20 cellular contexts compared by ENCODE assay signal in the genomic region with DNA sequence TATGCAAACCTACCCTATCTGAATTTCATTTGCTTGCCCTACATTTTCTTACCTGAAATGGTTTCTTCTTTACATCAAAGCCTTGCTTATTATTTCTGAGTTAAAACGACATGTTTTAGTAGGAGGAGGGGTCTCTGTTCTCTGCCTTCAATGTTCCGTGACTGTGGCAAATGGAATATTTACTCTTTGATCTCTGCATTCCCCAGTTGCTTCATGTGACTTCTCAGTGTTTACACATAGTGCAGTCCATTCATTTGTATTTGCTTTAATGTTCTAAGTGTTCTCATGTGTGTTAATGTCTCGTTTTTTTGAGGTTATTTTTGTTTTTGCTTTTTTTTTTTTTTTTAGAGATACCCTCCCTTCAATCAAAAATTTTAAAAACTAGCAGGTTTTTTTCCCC.
A peak's percentile ranks its signal among the peaks of the same experiment; 100 is the strongest.
DNase-seq lines count a peak whose midpoint lies in the region; TF ChIP-seq lines count a peak whose summit lies in the region.
"Had no signal": no experiment of that assay in that cellular context is flagged by ENCODE, and none has a peak within 500 bp of the region (broad histone marks: within the 10 kb centered on the region; RNA-seq: fewer than 3 reads in every experiment).

No MANE protein-coding gene starts in this region.

- intact Hi-C loops in esophagus squamous epithelium (cut with DNase I), result no loop called here

- peak overlapping the region; percentile 15 for H3K4me2 ChIP-seq in fibroblast of lung (ENCODE audit: extremely low read depth, insufficient read depth, low read length)

- DNase-seq in DMS79 treated with DMSO at 0.1 percent for 48 hours (lab: John Stamatoyannopoulos, UW), result peak; percentile 20
- no peak for DNase-seq in DMS79 (lab: John Stamatoyannopoulos, UW)
- peak; percentile 60 to 61 for DNase-seq in NCI-H526 (lab: John Stamatoyannopoulos, UW)
- DNase-seq in fibroblast of lung (ENCODE audit: low read depth in 2 of 2), result peak in 1 of 2 donors; percentile 37
- peak; percentile 45 for DNase-seq in pons (ENCODE audit: low spot score)
- DNase-seq in T1000 (lab: John Stamatoyannopoulos, UW), result no peak
- DNase-seq in 8988T, result no peak
- no peak for DNase-seq in esophagus squamous epithelium (lab: John Stamatoyannopoulos, UW)
- DNase-seq: activated naive CD8-positive, alpha-beta T cell treated with anti-CD3 and anti-CD28 coated beads, Interleukin-2, amount 10 ng/mL, durations not matched to agents 7 days and 5 days; activated T-cell treated with anti-CD3 and anti-CD28 coated beads, Interleukin-2, amount 50 U/mL, for 72 hours; DND-41; dorsolateral prefrontal cortex; hippocampal formation; NCI-H226; ovary; spleen; stimulated activated naive B cell treated with anti-CD40 and anti-IgM and Interleukin-4, amounts not matched to agents 10 μg/mL and 1 μg/mL and 100 μg/mL, for 72 hours; transverse colon had no signal

- 46 to 48% methylated on average over 3 of the region's 3 CpGs for WGBS in esophagus squamous epithelium, 2 donors

- H3K79me2 ChIP-seq in fibroblast of lung (ENCODE audit: control insufficient read depth, insufficient read depth, low read length), result no peaks in the 10 kb centered on the region

- TF ChIP-seq POLR2A in esophagus squamous epithelium (IDR thresholded peaks at IDR 0.05), result no peak

- no peak overlapping the region for H3K4me3 ChIP-seq in fibroblast of lung (replicated peaks in 1 of 4; ENCODE audit: control extremely low read depth in 1 of 4, insufficient read depth in 1 of 4, low read depth in 3 of 4, low read length in 4 of 4)
- H3K4me3 ChIP-seq in esophagus squamous epithelium, result no peak overlapping the region
- H3K4me3 ChIP-seq: BLaER1 treated with 17β-estradiol and CSF1 and Interleukin-3, amounts not matched to agents 10 nM and 100 nM; dorsolateral prefrontal cortex; ovary; spleen; transverse colon had no signal

- H2AFZ ChIP-seq in fibroblast of lung (ENCODE audit: low read length), result no peak overlapping the region

- H3K36me3 ChIP-seq in fibroblast of lung (ENCODE audit: control insufficient read depth, insufficient read depth, low read length) (no peaks in the 10 kb centered on the region), esophagus squamous epithelium (peaks cover 0 to 46% (median 3%) of the 10 kb centered on the region in 3 donors)
- H3K36me3 ChIP-seq: ovary had no signal

- no peaks in the 10 kb centered on the region for H4K20me1 ChIP-seq in fibroblast of lung (ENCODE audit: control insufficient read depth, extremely low read depth, insufficient read depth, low read length)
- H4K20me1 ChIP-seq: BLaER1 treated with 17β-estradiol and CSF1 and Interleukin-3, amounts not matched to agents 10 nM and 100 nM had no signal

- H3K9me3 ChIP-seq in fibroblast of lung (ENCODE audit: control insufficient read depth, insufficient read depth, low read depth, low read length), result no peaks in the 10 kb centered on the region
- H3K9me3 ChIP-seq in esophagus squamous epithelium, result no peaks in the 10 kb centered on the region
- H3K9me3 ChIP-seq: BLaER1 treated with 17β-estradiol and CSF1 and Interleukin-3, amounts not matched to agents 10 nM and 100 nM; ovary; spleen; transverse colon had no signal

- H3K27ac ChIP-seq in fibroblast of lung (ENCODE audit: insufficient read depth, low read length) (no peak overlapping the region), esophagus squamous epithelium (no peak overlapping the region)
- H3K27ac ChIP-seq: 22Rv1, ovary, spleen, transverse colon had no signal

- no peak for TF ChIP-seq CTCF in fibroblast of lung (conservative IDR thresholded peaks at IDR 0.05 in 1 of 2, IDR thresholded peaks at IDR 0.05 in 1 of 2; ENCODE audit: low read depth in 1 of 2, low read length in 2 of 2)
- TF ChIP-seq CTCF in esophagus squamous epithelium (IDR thresholded peaks at IDR 0.05), result no peak

- H3K27me3 ChIP-seq in fibroblast of lung (ENCODE audit: control insufficient read depth, insufficient read depth, low read length) (no peaks in the 10 kb centered on the region), esophagus squamous epithelium (no peaks in the 10 kb centered on the region)
- H3K27me3 ChIP-seq: BLaER1 treated with 17β-estradiol and CSF1 and Interleukin-3, amounts not matched to agents 10 nM and 100 nM; dorsolateral prefrontal cortex; ovary; spleen; transverse colon had no signal

- no peak overlapping the region for H3K9ac ChIP-seq in fibroblast of lung (ENCODE audit: insufficient read depth, low read length)
- H3K9ac ChIP-seq: BLaER1 treated with 17β-estradiol and CSF1 and Interleukin-3, amounts not matched to agents 10 nM and 100 nM had no signal

- H3K4me1 ChIP-seq in fibroblast of lung (ENCODE audit: control insufficient read depth, extremely low read depth, insufficient read depth, low read length) (no peaks in the 10 kb centered on the region), esophagus squamous epithelium (peaks cover 0 to 19% (median 4%) of the 10 kb centered on the region in 3 donors)
- H3K4me1 ChIP-seq: spleen had no signal

Comparison
In these comparisons a context has a peak if more than half of its experiments do, and no peak if none do; other contexts are left out.
1. DNase-seq: peak in DMS79 treated with DMSO at 0.1 percent for 48 hours (single experiment), NCI-H526 (2 of 2) and pons (single experiment); none in DMS79 (single experiment), T1000 (single experiment), 8988T (single experiment) and esophagus squamous epithelium (single experiment).